In genomic region chr10:96456296-96456840, GRCh38 we compare ENCODE assay signal across 27 cellular contexts. TPM values are rescaled to one million over a fixed set of nuclear protein-coding genes. Genes with fewer than 3 reads are reported as not detected.
"Had no signal": no experiment of that assay in that cellular context is flagged by ENCODE, and none has a peak within 500 bp of the region (broad histone marks: within the 10 kb centered on the region; RNA-seq: fewer than 3 reads in every experiment).

No MANE protein-coding gene starts in this region.

- H3K79me2 ChIP-seq: parathyroid adenoma had no signal

- H3K27ac ChIP-seq: coronary artery, epithelial cell of prostate, gastrocnemius medialis, left lung, parathyroid adenoma, prostate gland, right atrium auricular region, stomach, thyroid gland had no signal

- H3K9ac ChIP-seq: parathyroid adenoma had no signal

- H3K4me2 ChIP-seq: smooth muscle cell had no signal

- FAIRE-seq: kidney had no signal

- H3K27me3 ChIP-seq: gastrocnemius medialis, right atrium auricular region, stomach, thyroid gland had no signal

- H3K36me3 ChIP-seq: gastrocnemius medialis, left lung, prostate gland, right atrium auricular region, stomach, thyroid gland had no signal

- H3K4me1 ChIP-seq: gastrocnemius medialis, left lung, parathyroid adenoma, prostate gland, right atrium auricular region had no signal

- H2AFZ ChIP-seq: parathyroid adenoma had no signal

- H3K36me3 Mint-ChIP-seq: type B pancreatic cell had no signal

- H3K4me3 ChIP-seq: coronary artery, gastrocnemius medialis, left lung, prostate gland, right atrium auricular region, smooth muscle cell, stomach, thyroid gland had no signal

- H3K9me3 ChIP-seq: gastrocnemius medialis, left lung, prostate gland, right atrium auricular region, thyroid gland had no signal

- ATAC-seq: esophagus mucosa; gastrocnemius medialis; left lung; naive thymus-derived CD8-positive, alpha-beta T cell; sciatic nerve had no signal

- H3K4me3 Mint-ChIP-seq: naive thymus-derived CD8-positive, alpha-beta T cell; neural crest cell; type B pancreatic cell had no signal

- H3K4me1 Mint-ChIP-seq: naive thymus-derived CD8-positive, alpha-beta T cell had no signal

- H3K27ac Mint-ChIP-seq: naive thymus-derived CD8-positive, alpha-beta T cell; type B pancreatic cell had no signal

- DNase-seq: effector CD4-positive, alpha-beta T cell; foreskin fibroblast; gastrocnemius medialis; head of caudate nucleus; kidney; left lung; mesenchymal stem cell; midbrain; naive thymus-derived CD8-positive, alpha-beta T cell; stimulated activated CD4-positive, alpha-beta T cell treated with anti-CD3 and anti-CD28 coated beads, Interleukin-12 subunit alpha, Interleukin-12 subunit beta, amount 100 ng/mL, for 4 hours; stimulated activated CD4-positive, alpha-beta T cell treated with anti-CD3 and anti-CD28 coated beads, Interleukin-1b, Interleukin-23, amount 100 ng/mL, for 48 hours; stimulated activated CD4-positive, alpha-beta T cell treated with anti-CD3 and anti-CD28 coated beads, Interleukin-4, amount 100 ng/mL, for 1 hour; stimulated activated CD8-positive, alpha-beta memory T cell treated with anti-CD3 and anti-CD28 coated beads, Interleukin-4, amount 100 ng/mL, for 48 hours; stimulated activated naive CD4-positive, alpha-beta T cell treated with Interleukin-2 at 50 U/mL for 16 hours; stomach; thyroid gland had no signal

RNA-seq across cellular contexts. Expression of gene TLL2, which starts 57.4 kb away (rescaled TPM):
- total RNA-seq: subcutaneous adipose tissue had no signal
- polyA plus RNA-seq: naive thymus-derived CD8-positive, alpha-beta T cell; smooth muscle cell had no signal
